16 cellular contexts compared by ENCODE assay signal in the genomic region with DNA sequence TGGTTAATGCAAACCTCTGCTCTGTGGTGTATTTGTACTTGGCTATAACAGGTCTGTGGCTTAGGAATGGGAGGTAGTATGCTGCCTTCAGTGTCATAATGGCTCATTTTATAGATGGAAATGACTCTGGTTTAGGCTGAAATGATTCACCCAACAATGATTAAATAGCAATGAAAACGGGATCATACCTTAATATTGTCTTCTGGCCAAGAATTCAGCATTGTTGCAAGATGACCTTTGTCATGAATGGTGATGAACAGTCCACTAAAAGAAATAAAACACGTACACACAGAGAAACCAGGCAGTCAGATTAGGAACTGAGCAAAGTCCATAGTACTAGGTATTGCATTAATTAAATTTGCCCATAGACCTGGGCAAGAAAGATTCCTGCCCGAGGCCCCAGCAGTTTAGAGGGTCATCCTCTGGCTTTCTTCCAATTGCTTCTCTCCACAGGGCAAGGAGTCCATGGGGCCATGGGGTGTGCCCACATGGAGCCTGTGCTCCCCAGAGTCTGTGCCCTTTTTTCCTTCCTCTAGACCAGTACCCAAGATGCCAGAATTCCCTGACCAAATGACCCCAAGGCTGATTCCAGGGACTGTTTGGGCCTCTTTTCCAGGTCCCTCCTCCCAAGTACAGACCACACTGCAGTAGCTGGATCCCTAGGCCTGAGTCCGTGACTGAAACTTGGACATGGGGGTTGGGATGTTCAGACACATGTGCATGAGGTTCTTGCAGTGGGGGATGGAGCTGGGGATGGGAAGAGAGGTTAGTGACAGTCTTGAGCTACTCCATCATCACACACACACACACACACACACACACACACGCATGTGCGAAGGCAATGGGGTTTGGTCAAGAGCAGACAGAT.
DNase-seq lines count a peak whose midpoint lies in the region; ATAC-seq, FAIRE-seq and TF ChIP-seq lines count a peak whose summit lies in the region.
"Had no signal": no experiment of that assay in that cellular context is flagged by ENCODE, and none has a peak within 500 bp of the region (broad histone marks: within the 10 kb centered on the region; RNA-seq: fewer than 3 reads in every experiment).

No MANE protein-coding gene starts in this region.

- TF ChIP-seq EP300 in HepG2 (IDR thresholded peaks at IDR 0.05; ENCODE audit: low read depth in 2 of 2, low read length in 2 of 2) (no peak), HepG2 (CRISPR knock-in tag; IDR thresholded peaks at IDR 0.05; ENCODE audit: borderline replicate concordance) (no peak)

- no TSS peak for BruUV-seq in HepG2 (replicated peaks; lab: Mats Ljungman, UMichigan)

- H3K4me3 ChIP-seq in heart right ventricle (no peak overlapping the region), colonic mucosa (no peak overlapping the region), HepG2 (replicated peaks in 1 of 3; ENCODE audit: insufficient read depth in 1 of 3, low read depth in 2 of 3, low read length in 3 of 3) (no peak overlapping the region), prostate gland (no peak overlapping the region)

- H3K79me2 ChIP-seq in HepG2 (ENCODE audit: insufficient read depth, low read length), result no peaks in the 10 kb centered on the region

- ATAC-seq in heart right ventricle, result peak in 6 of 8 donors; percentile 17 to 62 (median 43)
- peak; percentile 61 for ATAC-seq in HepG2
- ATAC-seq in activated CD4-positive, CD25-positive, alpha-beta regulatory T cell treated with anti-CD3 and anti-CD28 coated beads, Interleukin-2, amount 50 U/mL, for 24 hours, result no peak

- no peak overlapping the region for H3K9ac ChIP-seq in colonic mucosa (ENCODE audit: low read depth in 2 of 2, low read length in 2 of 2)
- H3K9ac ChIP-seq in HepG2 (ENCODE audit: insufficient read depth, low read depth, low read length), result no peak overlapping the region

- peaks cover 0 to 15% (median 0%) of the 10 kb centered on the region in 9 donors for H3K36me3 ChIP-seq in heart right ventricle
- no peaks in the 10 kb centered on the region for H3K36me3 ChIP-seq in colonic mucosa
- no peaks in the 10 kb centered on the region for H3K36me3 ChIP-seq in HepG2 (replicated peaks in 1 of 2; ENCODE audit: control insufficient read depth in 1 of 2, insufficient read depth in 2 of 2, low read length in 2 of 2)
- no peaks in the 10 kb centered on the region for H3K36me3 ChIP-seq in prostate gland

- no peak overlapping the region for H3K27ac ChIP-seq in heart right ventricle
- peak overlapping the region; percentile 78 for H3K27ac ChIP-seq in colonic mucosa
- no peak overlapping the region for H3K27ac ChIP-seq in HepG2 (ENCODE audit: extremely low read length, insufficient read depth, low read length)
- no peak overlapping the region for H3K27ac ChIP-seq in prostate gland

- CTCF ChIA-PET in HepG2 (lab: Yijun Ruan, JAX; ENCODE audit: low intra/inter-chr PET ratio, low total read pairs), result no interaction called here

- no peak overlapping the region for H2AFZ ChIP-seq in HepG2 (ENCODE audit: low read length)

- in situ Hi-C loops in HepG2 (cut with HindIII; ENCODE audit: extremely low pct_ligation_motif_present, low pct_unique_long_range_greater_than_20kb), result no loop called here

- intact Hi-C loops in heart right ventricle (cut with DNase I) (no loop called here), cardiac septum (cut with DNase I) (no loop called here), colonic mucosa (cut with DNase I) (no loop called here), HepG2 (cut with micrococcal nuclease; ENCODE audit: unreplicated experiment) (no loop called here), prostate gland (cut with DNase I) (no loop called here)

- FAIRE-seq in HepG2 (lab: Jason Lieb, UNC), result no peak

- H4K20me1 ChIP-seq in HepG2 (ENCODE audit: insufficient read depth, low read length), result no peaks in the 10 kb centered on the region

- H3K9me3 ChIP-seq in heart right ventricle, result peaks cover 0 to 4% (median 0%) of the 10 kb centered on the region in 11 donors
- no peaks in the 10 kb centered on the region for H3K9me3 ChIP-seq in colonic mucosa
- H3K9me3 ChIP-seq in HepG2 (ENCODE audit: low read length), result no peaks in the 10 kb centered on the region
- no peaks in the 10 kb centered on the region for H3K9me3 ChIP-seq in prostate gland

- 69 to 85% methylated on average over 6 of the region's 6 CpGs for WGBS in heart right ventricle, 2 donors
- WGBS in HepG2 (ENCODE audit: low lambda C conversion rate), result 34% methylated on average over 6 of the region's 6 CpGs
- 83% methylated on average over 6 of the region's 6 CpGs for WGBS in prostate gland

- TF ChIP-seq CTCF in heart right ventricle (IDR thresholded peaks at IDR 0.05) (no peak), colonic mucosa (IDR thresholded peaks at IDR 0.05) (no peak), HepG2 (CRISPR knock-in tag; IDR thresholded peaks at IDR 0.05) (no peak), prostate gland (IDR thresholded peaks at IDR 0.05) (no peak)

- no peak for TF ChIP-seq RAD21 in HepG2 (CRISPR knock-in tag; IDR thresholded peaks at IDR 0.05)

- POLR2A ChIA-PET in HepG2 (lab: Yijun Ruan, JAX), result interaction anchor here (1.0 kb wide), 1 partner anchor 33 kb away, joined by 4 read pairs; no protein-coding TSS in a partner anchor

- peaks cover 0 to 30% (median 19%) of the 10 kb centered on the region in 9 donors for H3K4me1 ChIP-seq in heart right ventricle
- peaks cover 7% of the 10 kb centered on the region for H3K4me1 ChIP-seq in colonic mucosa
- peaks cover 55% of the 10 kb centered on the region for H3K4me1 ChIP-seq in HepG2 (ENCODE audit: insufficient read depth, low read length)
- H3K4me1 ChIP-seq in prostate gland (replicated peaks), result no peaks in the 10 kb centered on the region

- H3K4me2 ChIP-seq in HepG2 (ENCODE audit: low read depth, low read length), result peak overlapping the region; percentile 20; the same call in 1 of the 2 replicates

- TF ChIP-seq POLR2A in HepG2 (IDR thresholded peaks at IDR 0.05; ENCODE audit: insufficient read depth in 1 of 2, low read depth in 2 of 2, low read length in 2 of 2) (no peak), prostate gland (IDR thresholded peaks at IDR 0.05) (no peak)

- H3K27me3 ChIP-seq in heart right ventricle, result no peaks in the 10 kb centered on the region
- no peaks in the 10 kb centered on the region for H3K27me3 ChIP-seq in colonic mucosa
- H3K27me3 ChIP-seq in HepG2 (ENCODE audit: control insufficient read depth in 1 of 2, insufficient read depth in 2 of 2, low read length in 2 of 2), result no peaks in the 10 kb centered on the region
- H3K27me3 ChIP-seq in prostate gland (replicated peaks; ENCODE audit: insufficient read depth), result no peaks in the 10 kb centered on the region

- DNase-seq in heart right ventricle (no peak), cardiac septum (ENCODE audit: low spot score) (no peak), colonic mucosa (peak; percentile 30), HepG2 (ENCODE audit: low spot score) (peak; percentile 66), NCI-H2171 treated with DMSO at 0.1 percent for 48 hours (lab: John Stamatoyannopoulos, UW) (no peak), putamen (ENCODE audit: low spot score) (no peak), prostate gland (ENCODE audit: low spot score) (no peak)
- DNase-seq: activated CD4-positive, alpha-beta T cell treated with anti-CD3 and anti-CD28 coated beads for 4 hours; activated naive CD8-positive, alpha-beta T cell treated with anti-CD3 and anti-CD28 coated beads for 36 hours; COR-L47; erythroblast; GF-D8; head of caudate nucleus; NCI-H2029; NCI-H748 treated with DMSO at 0.1 percent for 48 hours had no signal

TF ChIP-seq in HepG2, 621 proteins besides CTCF, POLR2A, EP300 and RAD21 (continues in another document):
- TF ChIP-seq ZNF343 (CRISPR knock-in tag; IDR thresholded peaks at IDR 0.05) (no peak), ZNF776 (CRISPR knock-in tag; IDR thresholded peaks at IDR 0.05) (no peak), ZNF10 (CRISPR knock-in tag; IDR thresholded peaks at IDR 0.05; ENCODE audit: borderline replicate concordance, low read depth) (no peak), SOX5 (CRISPR knock-in tag; IDR thresholded peaks at IDR 0.05; ENCODE audit: borderline replicate concordance) (peak; percentile 22; the same call in 1 of the 2 replicates), TBP (CRISPR knock-in tag; IDR thresholded peaks at IDR 0.05) (no peak), SOX13 (IDR thresholded peaks at IDR 0.05) (no peak), SOX13 (CRISPR knock-in tag; conservative IDR thresholded peaks at IDR 0.05 in 1 of 2, IDR thresholded peaks at IDR 0.05 in 1 of 2) (peak in 1 of 2 experiments; percentile 57; a peak in 1 of 4 replicates)
- TF ChIP-seq, protein P1, sequence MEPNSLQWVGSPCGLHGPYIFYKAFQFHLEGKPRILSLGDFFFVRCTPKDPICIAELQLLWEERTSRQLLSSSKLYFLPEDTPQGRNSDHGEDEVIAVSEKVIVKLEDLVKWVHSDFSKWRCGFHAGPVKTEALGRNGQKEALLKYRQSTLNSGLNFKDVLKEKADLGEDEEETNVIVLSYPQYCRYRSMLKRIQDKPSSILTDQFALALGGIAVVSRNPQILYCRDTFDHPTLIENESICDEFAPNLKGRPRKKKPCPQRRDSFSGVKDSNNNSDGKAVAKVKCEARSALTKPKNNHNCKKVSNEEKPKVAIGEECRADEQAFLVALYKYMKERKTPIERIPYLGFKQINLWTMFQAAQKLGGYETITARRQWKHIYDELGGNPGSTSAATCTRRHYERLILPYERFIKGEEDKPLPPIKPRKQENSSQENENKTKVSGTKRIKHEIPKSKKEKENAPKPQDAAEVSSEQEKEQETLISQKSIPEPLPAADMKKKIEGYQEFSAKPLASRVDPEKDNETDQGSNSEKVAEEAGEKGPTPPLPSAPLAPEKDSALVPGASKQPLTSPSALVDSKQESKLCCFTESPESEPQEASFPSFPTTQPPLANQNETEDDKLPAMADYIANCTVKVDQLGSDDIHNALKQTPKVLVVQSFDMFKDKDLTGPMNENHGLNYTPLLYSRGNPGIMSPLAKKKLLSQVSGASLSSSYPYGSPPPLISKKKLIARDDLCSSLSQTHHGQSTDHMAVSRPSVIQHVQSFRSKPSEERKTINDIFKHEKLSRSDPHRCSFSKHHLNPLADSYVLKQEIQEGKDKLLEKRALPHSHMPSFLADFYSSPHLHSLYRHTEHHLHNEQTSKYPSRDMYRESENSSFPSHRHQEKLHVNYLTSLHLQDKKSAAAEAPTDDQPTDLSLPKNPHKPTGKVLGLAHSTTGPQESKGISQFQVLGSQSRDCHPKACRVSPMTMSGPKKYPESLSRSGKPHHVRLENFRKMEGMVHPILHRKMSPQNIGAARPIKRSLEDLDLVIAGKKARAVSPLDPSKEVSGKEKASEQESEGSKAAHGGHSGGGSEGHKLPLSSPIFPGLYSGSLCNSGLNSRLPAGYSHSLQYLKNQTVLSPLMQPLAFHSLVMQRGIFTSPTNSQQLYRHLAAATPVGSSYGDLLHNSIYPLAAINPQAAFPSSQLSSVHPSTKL (CRISPR knock-in tag; IDR thresholded peaks at IDR 0.05), result peak; percentile 21; the same call in 1 of the 2 replicates

Comparison
In these comparisons a context has a peak if more than half of its experiments do, and no peak if none do; other contexts are left out.
1. ATAC-seq: peak in heart right ventricle (6 of 8) and HepG2 (single experiment); none in activated CD4-positive, CD25-positive, alpha-beta regulatory T cell treated with anti-CD3 and anti-CD28 coated beads, Interleukin-2, amount 50 U/mL, for 24 hours (0 of 2).
2. DNase-seq: peak in colonic mucosa (single experiment) and HepG2 (single experiment); none in heart right ventricle (0 of 2), cardiac septum (single experiment), NCI-H2171 treated with DMSO at 0.1 percent for 48 hours (single experiment), putamen (single experiment) and prostate gland (single experiment).